ENCODE assay signal across 10 cellular contexts in the genomic region with DNA sequence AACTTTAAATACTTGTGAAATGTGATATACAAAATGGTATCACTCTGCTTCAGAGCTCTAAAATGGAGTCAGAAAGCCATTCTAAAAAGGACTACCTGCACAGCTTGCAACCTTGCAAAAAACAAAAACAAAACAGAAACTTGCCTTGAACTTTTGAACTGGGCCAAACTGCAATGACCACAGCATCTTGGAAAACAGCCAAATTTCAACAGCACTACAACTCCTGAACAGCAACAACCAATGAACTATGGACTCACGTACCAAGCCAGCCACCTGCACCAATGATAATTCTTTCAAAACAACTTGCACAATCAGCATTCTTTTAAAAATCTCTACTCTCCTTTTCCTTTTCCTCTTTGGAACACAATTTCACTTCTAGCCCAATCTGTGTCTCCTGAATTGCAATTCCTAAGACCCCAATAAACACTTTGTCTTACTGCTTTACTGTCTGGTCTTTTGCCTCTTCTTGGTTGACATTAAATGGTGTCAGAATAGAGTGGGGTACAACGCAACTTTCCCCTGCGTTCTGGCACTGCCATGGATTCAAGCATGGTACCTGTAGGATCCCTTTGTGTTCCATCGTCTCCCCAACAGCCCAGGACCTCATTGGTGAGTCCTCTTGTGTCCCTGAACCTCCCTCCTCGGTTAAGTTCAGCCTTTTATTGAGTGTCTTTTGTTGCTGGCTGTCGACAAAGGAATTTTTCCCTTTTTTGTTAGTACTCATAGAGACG. TPM values are rescaled to one million over a fixed set of nuclear protein-coding genes. Genes with fewer than 3 reads are reported as not detected.
DNase-seq lines count a peak whose midpoint lies in the region; ATAC-seq and TF ChIP-seq lines count a peak whose summit lies in the region.
"Had no signal": no experiment of that assay in that cellular context is flagged by ENCODE, and none has a peak within 500 bp of the region (broad histone marks: within the 10 kb centered on the region; RNA-seq: fewer than 3 reads in every experiment).

No MANE protein-coding gene starts in this region.

- H3K27me3 ChIP-seq in tibial nerve, result no peaks in the 10 kb centered on the region
- peaks cover 40% of the 10 kb centered on the region for H3K27me3 ChIP-seq in WERI-Rb-1 (ENCODE audit: insufficient read depth, low read depth, severe bottlenecking)
- no peaks in the 10 kb centered on the region for H3K27me3 ChIP-seq in psoas muscle (ENCODE audit: insufficient read depth in 3 of 3, low read length in 2 of 3)
- H3K27me3 ChIP-seq: neural progenitor cell had no signal

- TF ChIP-seq EP300 in tibial nerve (IDR thresholded peaks at IDR 0.05), result no peak

- intact Hi-C loops in psoas muscle (cut with DNase I), result no loop called here

- no peaks in the 10 kb centered on the region for H3K4me1 ChIP-seq in tibial nerve
- H3K4me1 ChIP-seq in psoas muscle, result no peaks in the 10 kb centered on the region
- H3K4me1 ChIP-seq: neural progenitor cell had no signal

- DNase-seq in epithelial cell of proximal tubule (ENCODE audit: low read depth) (peak; percentile 71), tibial nerve (ENCODE audit: low spot score in 2 of 2) (no peak), WERI-Rb-1 (no peak), psoas muscle (no peak)
- DNase-seq in activated CD8-positive, alpha-beta memory T cell treated with anti-CD3 and anti-CD28 coated beads, Interleukin-2, amount 50 U/mL, for 48 hours, result no peak
- DNase-seq: CD4-positive, alpha-beta T cell had no signal

- no peak overlapping the region for H3K27ac ChIP-seq in tibial nerve
- no peak overlapping the region for H3K27ac ChIP-seq in WERI-Rb-1
- no peak overlapping the region for H3K27ac ChIP-seq in psoas muscle
- H3K27ac ChIP-seq: neural progenitor cell had no signal

- TF ChIP-seq POLR2A in tibial nerve (IDR thresholded peaks at IDR 0.05), result no peak

- WGBS in tibial nerve, 2 donors, result 61 to 72% methylated on average over 7 of the region's 7 CpGs
- WGBS in psoas muscle, 3 donors, result 52 to 78% (median 74%) methylated on average over 7 of the region's 7 CpGs

- H3K9me3 ChIP-seq in tibial nerve (peaks cover 0 to 11% (median 0%) of the 10 kb centered on the region in 4 donors), WERI-Rb-1 (ENCODE audit: severe bottlenecking) (no peaks in the 10 kb centered on the region), psoas muscle (peaks cover 16% of the 10 kb centered on the region)

- H3K4me3 ChIP-seq in epithelial cell of proximal tubule (ENCODE audit: low read depth, low read length) (peak overlapping the region; percentile 19), tibial nerve (no peak overlapping the region), WERI-Rb-1 (ENCODE audit: low read depth, low read length) (no peak overlapping the region), psoas muscle (no peak overlapping the region)
- H3K4me3 ChIP-seq: neural progenitor cell had no signal

- H3K36me3 ChIP-seq in tibial nerve (no peaks in the 10 kb centered on the region), WERI-Rb-1 (no peaks in the 10 kb centered on the region), psoas muscle (ENCODE audit: insufficient read depth in 1 of 2, low read depth in 1 of 2) (no peaks in the 10 kb centered on the region)
- H3K36me3 ChIP-seq: neural progenitor cell had no signal

- TF ChIP-seq CTCF in epithelial cell of proximal tubule (conservative IDR thresholded peaks at IDR 0.05; ENCODE audit: low read depth, low read length) (no peak), tibial nerve (IDR thresholded peaks at IDR 0.05) (no peak), WERI-Rb-1 (IDR thresholded peaks at IDR 0.05; ENCODE audit: low read depth, low read length) (no peak), psoas muscle (IDR thresholded peaks at IDR 0.05) (no peak)

- ATAC-seq in GM18502 (IDR thresholded peaks at IDR 0.05; ENCODE audit: poor library complexity, unreplicated experiment) (peak; percentile 95), GM21526 (IDR thresholded peaks at IDR 0.05; ENCODE audit: low FRiP score, unreplicated experiment) (peak; percentile 91), HG03378 (IDR thresholded peaks at IDR 0.05; ENCODE audit: unreplicated experiment) (peak; percentile 99), psoas muscle (no peak)

RNA-seq across cellular contexts. Expression of a gene that starts 35.7 kb away (rescaled TPM):
- total RNA-seq in epithelial cell of proximal tubule (11.9 and 19.2 TPM in 2 replicates), tibial nerve (10 to 100 TPM; 34.5 to 63.0 (median 41.7) TPM), psoas muscle (10 to 100 TPM; 10.5 to 11.8 (median 11.0) TPM)
- 1 to 10 TPM; 6.0 to 9.7 (median 7.6) TPM for polyA plus RNA-seq in psoas muscle

Comparison
In these comparisons a context has a peak if more than half of its experiments do, and no peak if none do; other contexts are left out.
1. ATAC-seq: peak in GM18502 (single experiment), GM21526 (single experiment) and HG03378 (single experiment); none in psoas muscle (0 of 4).